Comparison of ENCODE assay signal across 22 cellular contexts in genomic region chr5:120605325-120606079, GRCh38.
DNase-seq lines count a peak whose midpoint lies in the region; ATAC-seq, FAIRE-seq and TF ChIP-seq lines count a peak whose summit lies in the region.
"Had no signal": no experiment of that assay in that cellular context is flagged by ENCODE, and none has a peak within 500 bp of the region (broad histone marks: within the 10 kb centered on the region; RNA-seq: fewer than 3 reads in every experiment).

No MANE protein-coding gene starts in this region.

- TF ChIP-seq POLR2A in H54 (IDR thresholded peaks at IDR 0.05; ENCODE audit: low read depth, low read length) = no peak

- no peak overlapping the region for H3K4ac ChIP-seq in trophoblast cell (ENCODE audit: low read depth, low read length)

- H3K36me3 ChIP-seq in SJCRH30 = no peaks in the 10 kb centered on the region
- H3K36me3 ChIP-seq in trophoblast cell (ENCODE audit: control insufficient read depth in 1 of 2, insufficient read depth in 2 of 2, low read length in 2 of 2) = no peaks in the 10 kb centered on the region
- H3K36me3 ChIP-seq: BE2C, left lung had no signal

- H3K27me3 ChIP-seq in SJCRH30 (no peaks in the 10 kb centered on the region), trophoblast cell (ENCODE audit: insufficient read depth, low read length) (no peaks in the 10 kb centered on the region)
- H3K27me3 ChIP-seq: BE2C, left lung had no signal

- no peak overlapping the region for H3K4me2 ChIP-seq in trophoblast cell (ENCODE audit: low read length)

- H2BK120ac ChIP-seq in trophoblast cell (ENCODE audit: insufficient read depth, low read length, poor library complexity) = peak overlapping the region; percentile 13

- H2AFZ ChIP-seq in trophoblast cell (ENCODE audit: insufficient read depth, low read length, poor library complexity) = no peak overlapping the region

- no peaks in the 10 kb centered on the region for H3K4me1 Mint-ChIP-seq in effector memory CD8-positive, alpha-beta T cell (ENCODE audit: low read depth in 2 of 2)
- H3K4me1 Mint-ChIP-seq: activated naive CD8-positive, alpha-beta T cell treated with anti-CD3 and anti-CD28 coated beads, Interleukin-2, amount 50 U/mL, for 24 hours; central memory CD8-positive, alpha-beta T cell had no signal

- no peaks in the 10 kb centered on the region for H3K79me2 ChIP-seq in trophoblast cell (ENCODE audit: control insufficient read depth, insufficient read depth, low read length, poor library complexity)

- DNase-seq in H54 (ENCODE audit: insufficient read length, low spot score) = no peak
- DNase-seq in SJCRH30 = no peak
- no peak for DNase-seq in epithelial cell of prostate (ENCODE audit: low read depth, low spot score)
- peak in 1 of 2 donors; percentile 37 for DNase-seq in trophoblast cell
- DNase-seq in effector memory CD8-positive, alpha-beta T cell = no peak
- no peak for DNase-seq in activated naive CD4-positive, alpha-beta T cell treated with anti-CD3 and anti-CD28 coated beads, Interleukin-2, amount 50 U/mL, for 16 hours
- DNase-seq in dermis blood vessel endothelial cell = no peak
- DNase-seq: activated CD4-positive, alpha-beta memory T cell treated with anti-CD3 and anti-CD28 coated beads for 36 hours; activated naive CD8-positive, alpha-beta T cell treated with anti-CD3 and anti-CD28 coated beads, Interleukin-2, amount 50 U/mL, for 24 hours; BE2C; GDM1; left lung; NCI-H1092; NCI-H69; stimulated activated CD4-positive, alpha-beta T cell treated with anti-CD3 and anti-CD28 coated beads, Interleukin-2, amount 100 ng/mL, for 48 hours had no signal

- H2AK5ac ChIP-seq in trophoblast cell (ENCODE audit: low read length) = peak overlapping the region; percentile 44

- H3K79me1 ChIP-seq in trophoblast cell (ENCODE audit: low read length) = peaks cover 3% of the 10 kb centered on the region

- H4K12ac ChIP-seq in trophoblast cell (ENCODE audit: low read depth, low read length) = peak overlapping the region; percentile 7

- H3K27me3 Mint-ChIP-seq in effector memory CD8-positive, alpha-beta T cell = no peaks in the 10 kb centered on the region
- H3K27me3 Mint-ChIP-seq: activated CD4-positive, alpha-beta memory T cell treated with anti-CD3 and anti-CD28 coated beads for 36 hours; activated naive CD8-positive, alpha-beta T cell treated with anti-CD3 and anti-CD28 coated beads, Interleukin-2, amount 50 U/mL, for 24 hours; central memory CD8-positive, alpha-beta T cell had no signal

- H3K9me3 Mint-ChIP-seq in effector memory CD8-positive, alpha-beta T cell = peaks cover 9 to 17% of the 10 kb centered on the region in 2 donors

- ATAC-seq in effector memory CD8-positive, alpha-beta T cell (replicated peaks) = no peak
- ATAC-seq in HG02571 (IDR thresholded peaks at IDR 0.05; ENCODE audit: unreplicated experiment) = no peak
- ATAC-seq: activated naive CD8-positive, alpha-beta T cell treated with anti-CD3 and anti-CD28 coated beads, Interleukin-2, amount 50 U/mL, for 24 hours; K562; left lung; sciatic nerve had no signal

- no peak overlapping the region for H4K8ac ChIP-seq in trophoblast cell (ENCODE audit: low read depth, low read length)

- H3K14ac ChIP-seq in trophoblast cell (ENCODE audit: low read length) = peak overlapping the region; percentile 55

- H3K27ac Mint-ChIP-seq in effector memory CD8-positive, alpha-beta T cell = no peak overlapping the region
- H3K27ac Mint-ChIP-seq: activated CD4-positive, alpha-beta memory T cell treated with anti-CD3 and anti-CD28 coated beads for 36 hours; activated naive CD8-positive, alpha-beta T cell treated with anti-CD3 and anti-CD28 coated beads, Interleukin-2, amount 50 U/mL, for 24 hours; activated T-helper 1 cell treated with anti-CD3 and anti-CD28 coated beads, Interleukin-12 subunit alpha, Interleukin-12 subunit beta, Interleukin-2, Interleukin-4 antibody, amounts not matched to agents 30 ng/mL and 10 ng/mL and 1 ng/mL, durations not matched to agents 14 hours and 24 hours and 36 hours had no signal

- H3K9me3 ChIP-seq in SJCRH30 (replicated peaks) (0 out of 2 replicates have a peak, but pooled peaks cover 3% of the 10 kb centered on the region), trophoblast cell (ENCODE audit: insufficient read depth, low read depth, low read length) (no peaks in the 10 kb centered on the region)
- H3K9me3 ChIP-seq: BE2C had no signal

- peaks cover 17% of the 10 kb centered on the region for H3K4me1 ChIP-seq in SJCRH30
- H3K4me1 ChIP-seq in trophoblast cell (ENCODE audit: control insufficient read depth in 1 of 2, insufficient read depth in 2 of 2, low read length in 2 of 2) = peaks cover 4% of the 10 kb centered on the region in 2 experiments
- H3K4me1 ChIP-seq: BE2C, left lung had no signal

- H2BK12ac ChIP-seq in trophoblast cell (ENCODE audit: low read length) = peak overlapping the region; percentile 56

- H3K9ac ChIP-seq in trophoblast cell (ENCODE audit: low read length) = no peak overlapping the region

- H3K27ac ChIP-seq in SJCRH30 = peak overlapping the region; percentile 48
- peak overlapping the region; percentile 76 for H3K27ac ChIP-seq in epithelial cell of prostate
- no peak overlapping the region for H3K27ac ChIP-seq in trophoblast cell (ENCODE audit: low read depth, low read length)
- H3K27ac ChIP-seq: HL-60, left lung had no signal

- peak overlapping the region; percentile 36 for H2BK5ac ChIP-seq in trophoblast cell (ENCODE audit: low read depth, low read length, poor library complexity)

- no peak overlapping the region for H3K23ac ChIP-seq in trophoblast cell (ENCODE audit: low read length)

- H3K4me3 ChIP-seq in SJCRH30 = no peak overlapping the region
- H3K4me3 ChIP-seq in trophoblast cell (ENCODE audit: low read depth, low read length) = no peak overlapping the region
- H3K4me3 ChIP-seq: K562, left lung had no signal

- H3K4me3 Mint-ChIP-seq in effector memory CD8-positive, alpha-beta T cell = no peak overlapping the region
- H3K4me3 Mint-ChIP-seq: activated CD4-positive, alpha-beta memory T cell treated with anti-CD3 and anti-CD28 coated beads for 36 hours; activated naive CD8-positive, alpha-beta T cell treated with anti-CD3 and anti-CD28 coated beads, Interleukin-2, amount 50 U/mL, for 24 hours; activated T-helper 1 cell treated with anti-CD3 and anti-CD28 coated beads, Interleukin-12 subunit alpha, Interleukin-12 subunit beta, Interleukin-2, Interleukin-4 antibody, amounts not matched to agents 30 ng/mL and 10 ng/mL and 1 ng/mL, durations not matched to agents 14 hours and 24 hours and 36 hours; central memory CD8-positive, alpha-beta T cell had no signal

- H3K18ac ChIP-seq in trophoblast cell (ENCODE audit: low read length) = no peak overlapping the region

- FAIRE-seq in H54 (lab: Jason Lieb, UNC) = peak; percentile 48
- FAIRE-seq: GM12891, K562 had no signal

- H4K91ac ChIP-seq in trophoblast cell (ENCODE audit: low read depth, low read length) = peak overlapping the region; percentile 8

- no CpG with 5 or more reads among the region's 1 CpG for WGBS in trophoblast cell (ENCODE audit: extremely low coverage, insufficient coverage, insufficient read length)

- H3K36me3 Mint-ChIP-seq in effector memory CD8-positive, alpha-beta T cell (ENCODE audit: insufficient read depth) = peaks cover 2% of the 10 kb centered on the region
- H3K36me3 Mint-ChIP-seq: activated CD4-positive, alpha-beta memory T cell treated with anti-CD3 and anti-CD28 coated beads for 36 hours had no signal
